In genomic region chr9:42852133-42852532, GRCh38 we compare ENCODE assay signal across 8 cellular contexts.
DNase-seq lines count a peak whose midpoint lies in the region; ATAC-seq and TF ChIP-seq lines count a peak whose summit lies in the region.

No MANE protein-coding gene starts in this region.

- DNase-seq in KBM-7 (peak; percentile 73), tibial artery (no peak), D341Med (ENCODE audit: low spot score) (no peak), GM10248 (ENCODE audit: extremely low spot score) (no peak)
- peak; percentile 27 for DNase-seq in activated naive CD8-positive, alpha-beta T cell treated with anti-CD3 and anti-CD28 coated beads, Interleukin-2, amount 10 ng/mL, durations not matched to agents 7 days and 5 days
- DNase-seq in stimulated activated naive CD8-positive, alpha-beta T cell treated with anti-CD3 and anti-CD28 coated beads, Interleukin-15, Interleukin-2, amounts not matched to agents 100 U/mL and 50 U/mL, for 24 hours: peak; percentile 8

- no peaks in the 10 kb centered on the region for H3K36me3 Mint-ChIP-seq in activated naive CD8-positive, alpha-beta T cell treated with anti-CD3 and anti-CD28 coated beads, Interleukin-2, amount 10 ng/mL, durations not matched to agents 7 days and 5 days

- no peaks in the 10 kb centered on the region for H3K9me3 Mint-ChIP-seq in activated naive CD8-positive, alpha-beta T cell treated with anti-CD3 and anti-CD28 coated beads, Interleukin-2, amount 10 ng/mL, durations not matched to agents 7 days and 5 days

- no peak overlapping the region for H3K9ac ChIP-seq in iPS-18a (ENCODE audit: low read length)

- H3K27ac Mint-ChIP-seq in activated naive CD8-positive, alpha-beta T cell treated with anti-CD3 and anti-CD28 coated beads, Interleukin-2, amount 10 ng/mL, durations not matched to agents 7 days and 5 days: no peak overlapping the region

- H3K27me3 ChIP-seq in iPS-18a (ENCODE audit: control insufficient read depth, insufficient read depth, low read length) (peaks cover 30% of the 10 kb centered on the region), tibial artery (peaks cover 0 to 11% of the 10 kb centered on the region in 2 donors)

- intact Hi-C loops in tibial artery (cut with DNase I; ENCODE audit: low total_unique reads): no loop called here

- POLR2A ChIA-PET in activated naive CD8-positive, alpha-beta T cell treated with anti-CD3 and anti-CD28 coated beads, Interleukin-2, amount 10 ng/mL, durations not matched to agents 7 days and 5 days (lab: Charles Lee): no interaction called here
- POLR2A ChIA-PET in GM10248 (lab: Yijun Ruan, JAX): no interaction called here

- no peaks in the 10 kb centered on the region for H3K4me1 Mint-ChIP-seq in activated naive CD8-positive, alpha-beta T cell treated with anti-CD3 and anti-CD28 coated beads, Interleukin-2, amount 10 ng/mL, durations not matched to agents 7 days and 5 days

- peak overlapping the region; percentile 48 for H3K4me3 Mint-ChIP-seq in activated naive CD8-positive, alpha-beta T cell treated with anti-CD3 and anti-CD28 coated beads, Interleukin-2, amount 10 ng/mL, durations not matched to agents 7 days and 5 days

- TF ChIP-seq CTCF in tibial artery (IDR thresholded peaks at IDR 0.05): no peak
- no peak for TF ChIP-seq CTCF in GM10248 (IDR thresholded peaks at IDR 0.05; ENCODE audit: control extremely low read depth, extremely low read depth, low read depth, missing control alignments)

- peak; percentile 100 for ATAC-seq in GM18868 (IDR thresholded peaks at IDR 0.05; ENCODE audit: unreplicated experiment)
- ATAC-seq in activated naive CD8-positive, alpha-beta T cell treated with anti-CD3 and anti-CD28 coated beads, Interleukin-2, amount 10 ng/mL, durations not matched to agents 7 days and 5 days (ENCODE audit: low read depth): no peak
- no peak for ATAC-seq in stimulated activated naive CD8-positive, alpha-beta T cell treated with anti-CD3 and anti-CD28 coated beads, Interleukin-15, Interleukin-2, amounts not matched to agents 100 U/mL and 50 U/mL, for 24 hours

- in situ Hi-C loops in KBM-7 (cut with MboI; ENCODE audit: low pct_unique_long_range_greater_than_20kb, low sequenced_read_pairs): no loop called here

- H3K27me3 Mint-ChIP-seq in activated naive CD8-positive, alpha-beta T cell treated with anti-CD3 and anti-CD28 coated beads, Interleukin-2, amount 10 ng/mL, durations not matched to agents 7 days and 5 days: peaks cover 3% of the 10 kb centered on the region

- H3K9me3 ChIP-seq in iPS-18a (ENCODE audit: control insufficient read depth, low read depth, low read length) (no peaks in the 10 kb centered on the region), tibial artery (no peaks in the 10 kb centered on the region)

- H3K4me1 ChIP-seq in iPS-18a (ENCODE audit: control insufficient read depth, low read depth, low read length) (no peaks in the 10 kb centered on the region), tibial artery (no peaks in the 10 kb centered on the region)

- H3K36me3 ChIP-seq in iPS-18a (ENCODE audit: control insufficient read depth, low read depth, low read length) (no peaks in the 10 kb centered on the region), tibial artery (no peaks in the 10 kb centered on the region)

- no peak overlapping the region for H3K27ac ChIP-seq in iPS-18a (ENCODE audit: low read length)
- no peak overlapping the region for H3K27ac ChIP-seq in tibial artery

- CTCF ChIA-PET in GM10248 (lab: Yijun Ruan, JAX): no interaction called here

- peak overlapping the region; percentile 47 for H3K4me3 ChIP-seq in iPS-18a (ENCODE audit: low read length)
- peak overlapping the region in 1 of 2 donors; percentile 14 for H3K4me3 ChIP-seq in tibial artery

Comparison
In these comparisons a context has a peak if more than half of its experiments do, and no peak if none do; other contexts are left out.
1. DNase-seq: peak in KBM-7 (single experiment), activated naive CD8-positive, alpha-beta T cell treated with anti-CD3 and anti-CD28 coated beads, Interleukin-2, amount 10 ng/mL, durations not matched to agents 7 days and 5 days (single experiment) and stimulated activated naive CD8-positive, alpha-beta T cell treated with anti-CD3 and anti-CD28 coated beads, Interleukin-15, Interleukin-2, amounts not matched to agents 100 U/mL and 50 U/mL, for 24 hours (single experiment); none in tibial artery (0 of 2), D341Med (single experiment) and GM10248 (single experiment).